Comparison of ENCODE assay signal across 1 cellular context in genomic region chr4:24226018-24226417, GRCh38.
TF ChIP-seq lines count a peak whose summit lies in the region.

No MANE protein-coding gene starts in this region.

TF ChIP-seq in IMR-90, 13 proteins besides CTCF, POLR2A, EP300 and RAD21 (continued from another document):
- TF ChIP-seq ELK1 (IDR thresholded peaks at IDR 0.05; ENCODE audit: borderline replicate concordance, low read depth, low read length) (no peak), MAZ (IDR thresholded peaks at IDR 0.05; ENCODE audit: borderline replicate concordance, low read depth, low read length) (no peak)
- TF ChIP-seq, protein P1, sequence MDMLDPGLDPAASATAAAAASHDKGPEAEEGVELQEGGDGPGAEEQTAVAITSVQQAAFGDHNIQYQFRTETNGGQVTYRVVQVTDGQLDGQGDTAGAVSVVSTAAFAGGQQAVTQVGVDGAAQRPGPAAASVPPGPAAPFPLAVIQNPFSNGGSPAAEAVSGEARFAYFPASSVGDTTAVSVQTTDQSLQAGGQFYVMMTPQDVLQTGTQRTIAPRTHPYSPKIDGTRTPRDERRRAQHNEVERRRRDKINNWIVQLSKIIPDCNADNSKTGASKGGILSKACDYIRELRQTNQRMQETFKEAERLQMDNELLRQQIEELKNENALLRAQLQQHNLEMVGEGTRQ (IDR thresholded peaks at IDR 0.05; ENCODE audit: low read depth, low read length): no peak
